Comparison of ENCODE assay signal across 8 cellular contexts in genomic region chr1:185238447-185238846, GRCh38.
DNase-seq lines count a peak whose midpoint lies in the region; ATAC-seq, FAIRE-seq and TF ChIP-seq lines count a peak whose summit lies in the region.

No MANE protein-coding gene starts in this region.

- TF ChIP-seq CTCF in heart right ventricle (IDR thresholded peaks at IDR 0.05) (peak; percentile 14 to 64 (median 48)), fibroblast of pulmonary artery (IDR thresholded peaks at IDR 0.05; ENCODE audit: low read length, missing control alignments) (peak; percentile 58)

- H3K4me1 ChIP-seq in heart right ventricle: peaks cover 0 to 14% (median 0%) of the 10 kb centered on the region in 9 donors
- no peaks in the 10 kb centered on the region for H3K4me1 ChIP-seq in right cardiac atrium (ENCODE audit: control insufficient read depth, insufficient read depth, low read length)

- DNase-seq in heart right ventricle: no peak
- no peak for DNase-seq in right cardiac atrium
- peak; percentile 68 for DNase-seq in RKO (ENCODE audit: low spot score)
- peak; percentile 47 for DNase-seq in fibroblast of pulmonary artery (ENCODE audit: low read depth)
- DNase-seq in urothelium cell line (ENCODE audit: low spot score): peak; percentile 6
- no peak for DNase-seq in activated T-cell treated with anti-CD3 and anti-CD28 coated beads for 4 hours
- DNase-seq in NCI-H2171 (lab: John Stamatoyannopoulos, UW): no peak

- H3K27ac ChIP-seq in heart right ventricle (no peak overlapping the region), right cardiac atrium (ENCODE audit: low read length) (no peak overlapping the region)

- H3K9me3 ChIP-seq in heart right ventricle (peaks cover 0 to 10% (median 0%) of the 10 kb centered on the region in 11 donors), right cardiac atrium (ENCODE audit: control insufficient read depth, low read length) (no peaks in the 10 kb centered on the region)

- peaks cover 0 to 11% (median 0%) of the 10 kb centered on the region in 9 donors for H3K36me3 ChIP-seq in heart right ventricle

- H3K4me3 ChIP-seq in heart right ventricle (no peak overlapping the region), right cardiac atrium (ENCODE audit: low read length) (no peak overlapping the region), fibroblast of pulmonary artery (replicated peaks; ENCODE audit: low read depth, low read length) (no peak overlapping the region)

- WGBS in heart right ventricle, 2 donors: 21 to 33% methylated on average over 1 of the region's 1 CpG
- WGBS in right cardiac atrium: 31% methylated on average over 1 of the region's 1 CpG

- intact Hi-C loops in heart right ventricle (cut with DNase I): loop anchor here in 7 of 10 donors (2.0 to 10.0 kb wide), 6 partner anchors 430 to 444 kb away; no protein-coding TSS in a partner anchor
- intact Hi-C loops in right cardiac atrium (cut with DNase I): loop anchor here in 2 of 4 donors (10.0 kb wide), 2 partner anchors 436 to 446 kb away; no protein-coding TSS in a partner anchor

- no peak for FAIRE-seq in urothelium cell line (lab: Jason Lieb, UNC)

- no peaks in the 10 kb centered on the region for H3K27me3 ChIP-seq in heart right ventricle
- no peaks in the 10 kb centered on the region for H3K27me3 ChIP-seq in right cardiac atrium (ENCODE audit: control insufficient read depth, insufficient read depth)

- ATAC-seq in heart right ventricle: no peak
- no peak for ATAC-seq in right cardiac atrium
- no peak for ATAC-seq in GM18519 (IDR thresholded peaks at IDR 0.05; ENCODE audit: low FRiP score, unreplicated experiment)

Comparison
In these comparisons a context has a peak if more than half of its experiments do, and no peak if none do; other contexts are left out.
1. DNase-seq: peak in RKO (single experiment), fibroblast of pulmonary artery (single experiment) and urothelium cell line (single experiment); none in heart right ventricle (0 of 2), right cardiac atrium (0 of 3), activated T-cell treated with anti-CD3 and anti-CD28 coated beads for 4 hours (single experiment) and NCI-H2171 (single experiment).